In genomic region chr19:40438284-40438683, GRCh38 we compare ENCODE assay signal across 21 cellular contexts. TPM values are rescaled to one million over a fixed set of nuclear protein-coding genes. Genes with fewer than 3 reads are reported as not detected.
"Had no signal": no experiment of that assay in that cellular context is flagged by ENCODE, and none has a peak within 500 bp of the region (broad histone marks: within the 10 kb centered on the region; RNA-seq: fewer than 3 reads in every experiment).

No MANE protein-coding gene starts in this region.

- H3K4me3 ChIP-seq: adrenal gland, esophagus muscularis mucosa, mucosa of descending colon, sigmoid colon, thoracic aorta, upper lobe of right lung had no signal

- H3K27ac ChIP-seq: adrenal gland, neutrophil, parathyroid adenoma, thoracic aorta, upper lobe of right lung had no signal

- H3K36me3 Mint-ChIP-seq: naive B cell had no signal

- ATAC-seq: activated CD8-positive, alpha-beta memory T cell treated with anti-CD3 and anti-CD28 coated beads, Interleukin-2, amount 10 ng/mL, durations not matched to agents 7 days and 5 days; mucosa of descending colon; stimulated activated effector memory CD8-positive, alpha-beta T cell treated with anti-CD3 and anti-CD28 coated beads, Interleukin-12 subunit alpha, Interleukin-12 subunit beta, amount 100 ng/mL, for 72 hours; upper lobe of right lung had no signal

- H3K9me3 Mint-ChIP-seq: activated CD4-positive, alpha-beta memory T cell treated with anti-CD3 and anti-CD28 coated beads for 36 hours; dendritic cell treated with granulocyte-macrophage colony-stimulating factor and Interleukin-4, amounts not matched to agents 40 ng/mL and 50 ng/mL, for 4 days; stimulated activated effector memory CD8-positive, alpha-beta T cell treated with anti-CD3 and anti-CD28 coated beads, Interleukin-12 subunit alpha, Interleukin-12 subunit beta, amount 100 ng/mL, for 72 hours had no signal

- DNase-seq: activated CD4-positive, alpha-beta memory T cell treated with anti-CD3 and anti-CD28 coated beads for 36 hours; activated CD4-positive, alpha-beta T cell treated with anti-CD3 and anti-CD28 coated beads for 4 hours; activated CD8-positive, alpha-beta memory T cell treated with anti-CD3 and anti-CD28 coated beads, Interleukin-2, amount 10 ng/mL, durations not matched to agents 7 days and 5 days; activated effector memory CD4-positive, alpha-beta T cell treated with Interleukin-2 at 50 U/mL for 16 hours; activated naive CD4-positive, alpha-beta T cell treated with anti-CD3 and anti-CD28 coated beads, Interleukin-2, amount 50 U/mL, for 16 hours; adrenal gland; effector CD8-positive, alpha-beta T cell; mucosa of descending colon; naive B cell; sigmoid colon; stimulated activated CD4-positive, alpha-beta T cell treated with anti-CD3 and anti-CD28 coated beads, Interleukin-4, amount 100 ng/mL, for 24 hours; SW 1271; upper lobe of right lung had no signal

- H3K27ac Mint-ChIP-seq: activated CD4-positive, alpha-beta memory T cell treated with anti-CD3 and anti-CD28 coated beads for 36 hours; activated CD8-positive, alpha-beta memory T cell treated with anti-CD3 and anti-CD28 coated beads, Interleukin-2, amount 10 ng/mL, durations not matched to agents 7 days and 5 days; dendritic cell treated with granulocyte-macrophage colony-stimulating factor and Interleukin-4, amounts not matched to agents 40 ng/mL and 50 ng/mL, for 4 days; memory B cell; stimulated activated effector memory CD8-positive, alpha-beta T cell treated with anti-CD3 and anti-CD28 coated beads, Interleukin-12 subunit alpha, Interleukin-12 subunit beta, amount 100 ng/mL, for 72 hours had no signal

- H3K9me3 ChIP-seq: adrenal gland, esophagus muscularis mucosa, mucosa of descending colon, neutrophil, sigmoid colon, thoracic aorta, upper lobe of right lung had no signal

- H3K27me3 ChIP-seq: adrenal gland, esophagus muscularis mucosa, neutrophil, sigmoid colon, upper lobe of right lung had no signal

- H3K4me3 Mint-ChIP-seq: activated CD4-positive, alpha-beta memory T cell treated with anti-CD3 and anti-CD28 coated beads for 36 hours; activated CD8-positive, alpha-beta memory T cell treated with anti-CD3 and anti-CD28 coated beads, Interleukin-2, amount 10 ng/mL, durations not matched to agents 7 days and 5 days; dendritic cell treated with granulocyte-macrophage colony-stimulating factor and Interleukin-4, amounts not matched to agents 40 ng/mL and 50 ng/mL, for 4 days; memory B cell; stimulated activated effector memory CD8-positive, alpha-beta T cell treated with anti-CD3 and anti-CD28 coated beads, Interleukin-12 subunit alpha, Interleukin-12 subunit beta, amount 100 ng/mL, for 72 hours had no signal

- H3K27me3 Mint-ChIP-seq: activated CD4-positive, alpha-beta memory T cell treated with anti-CD3 and anti-CD28 coated beads for 36 hours; activated CD8-positive, alpha-beta memory T cell treated with anti-CD3 and anti-CD28 coated beads, Interleukin-2, amount 10 ng/mL, durations not matched to agents 7 days and 5 days; dendritic cell treated with granulocyte-macrophage colony-stimulating factor and Interleukin-4, amounts not matched to agents 40 ng/mL and 50 ng/mL, for 4 days; memory B cell; naive B cell had no signal

RNA-seq across cellular contexts. Expression of gene SPTBN4, which starts 28.5 kb away (rescaled TPM):
- total RNA-seq: endothelial cell of umbilical vein had no signal
